Comparison of ENCODE assay signal across 28 cellular contexts in genomic region chr11:2567026-2567671, GRCh38.
A peak's percentile ranks its signal among the peaks of the same experiment; 100 is the strongest.
DNase-seq lines count a peak whose midpoint lies in the region; ATAC-seq and TF ChIP-seq lines count a peak whose summit lies in the region.
"Had no signal": no experiment of that assay in that cellular context is flagged by ENCODE, and none has a peak within 500 bp of the region (broad histone marks: within the 10 kb centered on the region; RNA-seq: fewer than 3 reads in every experiment).

No MANE protein-coding gene starts in this region.

- H3K9me3 Mint-ChIP-seq in activated naive CD8-positive, alpha-beta T cell treated with anti-CD3 and anti-CD28 coated beads, Interleukin-2, amount 10 ng/mL, durations not matched to agents 7 days and 5 days: no peaks in the 10 kb centered on the region
- no peaks in the 10 kb centered on the region for H3K9me3 Mint-ChIP-seq in activated naive CD8-positive, alpha-beta T cell treated with anti-CD3 and anti-CD28 coated beads for 36 hours
- H3K9me3 Mint-ChIP-seq in endodermal cell: no peaks in the 10 kb centered on the region
- no peaks in the 10 kb centered on the region for H3K9me3 Mint-ChIP-seq in neural progenitor cell
- H3K9me3 Mint-ChIP-seq: activated CD4-positive, alpha-beta T cell treated with anti-CD3 and anti-CD28 coated beads, Interleukin-2, amount 10 ng/mL, durations not matched to agents 24 days and 14 days; activated naive CD4-positive, alpha-beta T cell treated with anti-CD3 and anti-CD28 coated beads, Interleukin-2, amount 10 ng/mL, durations not matched to agents 7 days and 5 days; activated T-cell treated with anti-CD3 and anti-CD28 coated beads, Interleukin-2, amount 50 U/mL, for 4 hours; CD8-positive, alpha-beta memory T cell; HFFc6; naive B cell had no signal

- H3K9ac ChIP-seq in endodermal cell (ENCODE audit: extremely low read depth, low read length, poor library complexity, severe bottlenecking): no peak overlapping the region
- no peak overlapping the region for H3K9ac ChIP-seq in mesendoderm (ENCODE audit: low read length)
- no peak overlapping the region for H3K9ac ChIP-seq in neural progenitor cell
- H3K9ac ChIP-seq: KMS-11 had no signal

- no peak overlapping the region for H3K18ac ChIP-seq in mesendoderm (ENCODE audit: low read length)

- H3K79me1 ChIP-seq in mesendoderm (ENCODE audit: low read length): no peaks in the 10 kb centered on the region

- no peak overlapping the region for H3K4ac ChIP-seq in mesendoderm (ENCODE audit: low read depth, low read length)

- no peak overlapping the region for H2AFZ ChIP-seq in neural progenitor cell (replicated peaks)

- H3K27me3 ChIP-seq in endodermal cell (ENCODE audit: control insufficient read depth, insufficient read depth, low read length, poor library complexity, severe bottlenecking) (peaks cover 10% of the 10 kb centered on the region), mesendoderm (ENCODE audit: insufficient read depth, low read length, poor library complexity) (no peaks in the 10 kb centered on the region), spleen (replicated peaks in 1 of 7) (no peaks in the 10 kb centered on the region), neural progenitor cell (peaks cover 30% of the 10 kb centered on the region)
- H3K27me3 ChIP-seq: colonic mucosa had no signal

- no peak overlapping the region for H3K4me3 ChIP-seq in endodermal cell (ENCODE audit: low read length)
- H3K4me3 ChIP-seq in mesendoderm (ENCODE audit: low read length): no peak overlapping the region
- H3K4me3 ChIP-seq in spleen: no peak overlapping the region
- H3K4me3 ChIP-seq in neural progenitor cell: no peak overlapping the region
- H3K4me3 ChIP-seq: colonic mucosa, thoracic aorta had no signal

- no peak overlapping the region for H2AK5ac ChIP-seq in mesendoderm (ENCODE audit: low read length)

- H2BK5ac ChIP-seq in mesendoderm (ENCODE audit: low read length): no peak overlapping the region

- intact Hi-C loops in spleen (cut with DNase I; ENCODE audit: low total_unique reads): no loop called here

- H2BK120ac ChIP-seq in mesendoderm (ENCODE audit: low read depth, low read length): no peak overlapping the region

- H4K5ac ChIP-seq in mesendoderm (ENCODE audit: low read length): no peak overlapping the region

- no peaks in the 10 kb centered on the region for H3K4me1 Mint-ChIP-seq in activated naive CD8-positive, alpha-beta T cell treated with anti-CD3 and anti-CD28 coated beads, Interleukin-2, amount 10 ng/mL, durations not matched to agents 7 days and 5 days
- H3K4me1 Mint-ChIP-seq in activated naive CD8-positive, alpha-beta T cell treated with anti-CD3 and anti-CD28 coated beads for 36 hours: no peaks in the 10 kb centered on the region
- H3K4me1 Mint-ChIP-seq in endodermal cell (peaks cover 8% of the 10 kb centered on the region), neural progenitor cell (no peaks in the 10 kb centered on the region)
- H3K4me1 Mint-ChIP-seq: activated CD4-positive, alpha-beta T cell treated with anti-CD3 and anti-CD28 coated beads, Interleukin-2, amount 10 ng/mL, durations not matched to agents 24 days and 14 days; activated naive CD4-positive, alpha-beta T cell treated with anti-CD3 and anti-CD28 coated beads, Interleukin-2, amount 10 ng/mL, durations not matched to agents 7 days and 5 days had no signal

- no peaks in the 10 kb centered on the region for H3K36me3 Mint-ChIP-seq in activated naive CD8-positive, alpha-beta T cell treated with anti-CD3 and anti-CD28 coated beads, Interleukin-2, amount 10 ng/mL, durations not matched to agents 7 days and 5 days
- H3K36me3 Mint-ChIP-seq in activated naive CD8-positive, alpha-beta T cell treated with anti-CD3 and anti-CD28 coated beads for 36 hours: no peaks in the 10 kb centered on the region
- H3K36me3 Mint-ChIP-seq in endodermal cell (ENCODE audit: low read depth): no peaks in the 10 kb centered on the region
- no peaks in the 10 kb centered on the region for H3K36me3 Mint-ChIP-seq in neural progenitor cell
- H3K36me3 Mint-ChIP-seq: activated naive CD4-positive, alpha-beta T cell treated with anti-CD3 and anti-CD28 coated beads, Interleukin-2, amount 10 ng/mL, durations not matched to agents 7 days and 5 days; CD8-positive, alpha-beta memory T cell; naive B cell had no signal

- no peak overlapping the region for H3K27ac ChIP-seq in endodermal cell (ENCODE audit: low read depth, low read length)
- H3K27ac ChIP-seq in mesendoderm (ENCODE audit: low read depth, low read length): no peak overlapping the region
- no peak overlapping the region for H3K27ac ChIP-seq in spleen
- H3K27ac ChIP-seq in neural progenitor cell: no peak overlapping the region
- H3K27ac ChIP-seq: colonic mucosa, KMS-11, thoracic aorta, VCaP had no signal

- H3K56ac ChIP-seq in mesendoderm (ENCODE audit: low read length): no peak overlapping the region

- DNase-seq in activated naive CD8-positive, alpha-beta T cell treated with anti-CD3 and anti-CD28 coated beads, Interleukin-2, amount 10 ng/mL, durations not matched to agents 7 days and 5 days: peak; percentile 21
- DNase-seq in activated naive CD8-positive, alpha-beta T cell treated with anti-CD3 and anti-CD28 coated beads for 36 hours: no peak
- DNase-seq in endodermal cell: peak; percentile 57
- peak; percentile 8 for DNase-seq in mesendoderm
- DNase-seq in spleen: peak; percentile 41
- no peak for DNase-seq in NCI-H2107 treated with DMSO at 0.1 percent for 48 hours (lab: John Stamatoyannopoulos, UW; ENCODE audit: unreplicated experiment)
- DNase-seq in neural progenitor cell (ENCODE audit: low spot score): no peak
- DNase-seq: activated CD4-positive, alpha-beta T cell treated with anti-CD3 and anti-CD28 coated beads, Interleukin-2, amount 10 ng/mL, durations not matched to agents 24 days and 14 days; activated naive CD4-positive, alpha-beta T cell treated with anti-CD3 and anti-CD28 coated beads, Interleukin-2, amount 10 ng/mL, durations not matched to agents 7 days and 5 days; activated T-cell treated with anti-CD3 and anti-CD28 coated beads, Interleukin-2, amount 50 U/mL, for 4 hours; colonic mucosa; DMS 273 treated with DMSO at 0.1 percent for 48 hours; effector memory CD4-positive, alpha-beta T cell; HFFc6; kidney glomerular epithelial cell; mesenchymal stem cell; MM.1S; naive B cell; NCI-H2171; NCI-H510A; SHP77; stimulated activated naive CD4-positive, alpha-beta T cell; T-helper 9 cell had no signal

- no peak for TF ChIP-seq POLR2A in spleen (IDR thresholded peaks at IDR 0.05)

- no peak overlapping the region for H3K27ac Mint-ChIP-seq in activated naive CD8-positive, alpha-beta T cell treated with anti-CD3 and anti-CD28 coated beads, Interleukin-2, amount 10 ng/mL, durations not matched to agents 7 days and 5 days
- no peak overlapping the region for H3K27ac Mint-ChIP-seq in activated naive CD8-positive, alpha-beta T cell treated with anti-CD3 and anti-CD28 coated beads for 36 hours
- H3K27ac Mint-ChIP-seq in endodermal cell: peak overlapping the region; percentile 74
- no peak overlapping the region for H3K27ac Mint-ChIP-seq in neural progenitor cell
- H3K27ac Mint-ChIP-seq: activated CD4-positive, alpha-beta T cell treated with anti-CD3 and anti-CD28 coated beads, Interleukin-2, amount 10 ng/mL, durations not matched to agents 24 days and 14 days; activated naive CD4-positive, alpha-beta T cell treated with anti-CD3 and anti-CD28 coated beads, Interleukin-2, amount 10 ng/mL, durations not matched to agents 7 days and 5 days; HFFc6 had no signal

- TF ChIP-seq CTCF in endodermal cell (conservative IDR thresholded peaks at IDR 0.05) (no peak), spleen (IDR thresholded peaks at IDR 0.05 in 8 of 11, conservative IDR thresholded peaks at IDR 0.05 in 3 of 11) (no peak), neural progenitor cell (IDR thresholded peaks at IDR 0.05) (no peak)

- POLR2A ChIA-PET in activated naive CD8-positive, alpha-beta T cell treated with anti-CD3 and anti-CD28 coated beads, Interleukin-2, amount 10 ng/mL, durations not matched to agents 7 days and 5 days (lab: Charles Lee): no interaction called here

- no peaks in the 10 kb centered on the region for H3K79me2 ChIP-seq in mesendoderm (ENCODE audit: control insufficient read depth, insufficient read depth, low read length)
- H3K79me2 ChIP-seq in neural progenitor cell (ENCODE audit: low read depth): no peaks in the 10 kb centered on the region

- peaks cover 7% of the 10 kb centered on the region for H3K4me1 ChIP-seq in endodermal cell (ENCODE audit: control insufficient read depth, insufficient read depth, low read length)
- no peaks in the 10 kb centered on the region for H3K4me1 ChIP-seq in mesendoderm (ENCODE audit: control insufficient read depth, low read depth, low read length)
- H3K4me1 ChIP-seq in spleen: peaks cover 0 to 7% (median 0%) of the 10 kb centered on the region in 6 donors
- peaks cover 2% of the 10 kb centered on the region for H3K4me1 ChIP-seq in neural progenitor cell
- H3K4me1 ChIP-seq: colonic mucosa had no signal

- ATAC-seq in activated naive CD8-positive, alpha-beta T cell treated with anti-CD3 and anti-CD28 coated beads, Interleukin-2, amount 10 ng/mL, durations not matched to agents 7 days and 5 days (ENCODE audit: low read depth): no peak
- no peak for ATAC-seq in GM19463 (IDR thresholded peaks at IDR 0.05; ENCODE audit: unreplicated experiment)
- ATAC-seq: activated T-cell treated with anti-CD3 and anti-CD28 coated beads, Interleukin-2, amount 50 U/mL, for 4 hours had no signal

- no peak overlapping the region for H3K23ac ChIP-seq in mesendoderm (ENCODE audit: low read length)

- no peaks in the 10 kb centered on the region for H3F3A ChIP-seq in neural progenitor cell (ENCODE audit: low read depth)

- no peaks in the 10 kb centered on the region for H3K9me3 ChIP-seq in endodermal cell (ENCODE audit: control insufficient read depth, low read length)
- H3K9me3 ChIP-seq in spleen: no peaks in the 10 kb centered on the region
- no peaks in the 10 kb centered on the region for H3K9me3 ChIP-seq in neural progenitor cell (ENCODE audit: low read depth)
- H3K9me3 ChIP-seq: colonic mucosa, thoracic aorta had no signal

- H4K20me1 ChIP-seq in neural progenitor cell (ENCODE audit: low read depth): no peaks in the 10 kb centered on the region

- H3K4me2 ChIP-seq in mesendoderm (ENCODE audit: low read length) (no peak overlapping the region), neural progenitor cell (no peak overlapping the region)
- H3K4me2 ChIP-seq: KMS-11 had no signal

- H3K27me3 Mint-ChIP-seq in activated naive CD8-positive, alpha-beta T cell treated with anti-CD3 and anti-CD28 coated beads, Interleukin-2, amount 10 ng/mL, durations not matched to agents 7 days and 5 days: no peaks in the 10 kb centered on the region
- H3K27me3 Mint-ChIP-seq in activated naive CD8-positive, alpha-beta T cell treated with anti-CD3 and anti-CD28 coated beads for 36 hours: no peaks in the 10 kb centered on the region
- H3K27me3 Mint-ChIP-seq in endodermal cell (ENCODE audit: insufficient read depth): peaks cover 49% of the 10 kb centered on the region
- peaks cover 6% of the 10 kb centered on the region for H3K27me3 Mint-ChIP-seq in neural progenitor cell (ENCODE audit: insufficient read depth, low read depth)
- H3K27me3 Mint-ChIP-seq: activated CD4-positive, alpha-beta T cell treated with anti-CD3 and anti-CD28 coated beads, Interleukin-2, amount 10 ng/mL, durations not matched to agents 24 days and 14 days; activated naive CD4-positive, alpha-beta T cell treated with anti-CD3 and anti-CD28 coated beads, Interleukin-2, amount 10 ng/mL, durations not matched to agents 7 days and 5 days; CD8-positive, alpha-beta memory T cell; naive B cell had no signal

- no peak overlapping the region for H4K8ac ChIP-seq in mesendoderm (ENCODE audit: low read depth, low read length)

- H3K4me3 Mint-ChIP-seq in activated naive CD8-positive, alpha-beta T cell treated with anti-CD3 and anti-CD28 coated beads, Interleukin-2, amount 10 ng/mL, durations not matched to agents 7 days and 5 days: no peak overlapping the region
- no peak overlapping the region for H3K4me3 Mint-ChIP-seq in activated naive CD8-positive, alpha-beta T cell treated with anti-CD3 and anti-CD28 coated beads for 36 hours
- H3K4me3 Mint-ChIP-seq in endodermal cell: no peak overlapping the region
- H3K4me3 Mint-ChIP-seq in neural progenitor cell: no peak overlapping the region
- H3K4me3 Mint-ChIP-seq: activated CD4-positive, alpha-beta T cell treated with anti-CD3 and anti-CD28 coated beads, Interleukin-2, amount 10 ng/mL, durations not matched to agents 24 days and 14 days; activated naive CD4-positive, alpha-beta T cell treated with anti-CD3 and anti-CD28 coated beads, Interleukin-2, amount 10 ng/mL, durations not matched to agents 7 days and 5 days; activated T-cell treated with anti-CD3 and anti-CD28 coated beads, Interleukin-2, amount 50 U/mL, for 4 hours; CD8-positive, alpha-beta memory T cell; HFFc6 had no signal

- no peaks in the 10 kb centered on the region for H3K36me3 ChIP-seq in endodermal cell (ENCODE audit: control insufficient read depth, insufficient read depth, low read length)
- no peaks in the 10 kb centered on the region for H3K36me3 ChIP-seq in mesendoderm (ENCODE audit: control insufficient read depth, insufficient read depth, low read length)
- H3K36me3 ChIP-seq in spleen: peaks cover 0 to 7% (median 0%) of the 10 kb centered on the region in 6 donors
- H3K36me3 ChIP-seq in neural progenitor cell: no peaks in the 10 kb centered on the region
- H3K36me3 ChIP-seq: colonic mucosa, thoracic aorta had no signal

- WGBS in endodermal cell (ENCODE audit: insufficient coverage in 1 of 2, insufficient read length in 1 of 2), 2 experiments: 70% methylated on average over 5 of the region's 5 CpGs; no CpG with 5 or more reads in 1 of the 2 experiments
- no CpG with 5 or more reads among the region's 5 CpGs for WGBS in mesendoderm (ENCODE audit: extremely low coverage, insufficient coverage, low lambda C conversion rate)
- 75 to 100% (median 85%) methylated on average over 3 to 5 of the region's 5 CpGs for WGBS in spleen, 5 donors

- H2BK15ac ChIP-seq in mesendoderm (replicated peaks; ENCODE audit: low read depth): no peak overlapping the region

Comparison
In these comparisons a context has a peak if more than half of its experiments do, and no peak if none do; other contexts are left out.
1. DNase-seq: peak in activated naive CD8-positive, alpha-beta T cell treated with anti-CD3 and anti-CD28 coated beads, Interleukin-2, amount 10 ng/mL, durations not matched to agents 7 days and 5 days (single experiment), endodermal cell (single experiment), mesendoderm (single experiment) and spleen (single experiment); none in activated naive CD8-positive, alpha-beta T cell treated with anti-CD3 and anti-CD28 coated beads for 36 hours (single experiment), NCI-H2107 treated with DMSO at 0.1 percent for 48 hours (single experiment) and neural progenitor cell (single experiment).